In genomic region chr16:85514601-85515318, GRCh38 we compare ENCODE assay signal across 8 cellular contexts.
A peak's percentile ranks its signal among the peaks of the same experiment; 100 is the strongest.
DNase-seq lines count a peak whose midpoint lies in the region; ATAC-seq and TF ChIP-seq lines count a peak whose summit lies in the region.

No MANE protein-coding gene starts in this region.

- no peak for TF ChIP-seq EP300 in ovary (IDR thresholded peaks at IDR 0.05)

- CTCF ChIA-PET in Panc1 (lab: Charles Lee) = no interaction called here

- BruUV-seq in Panc1 (replicated peaks; lab: Mats Ljungman, UMichigan) = no TSS peak

- POLR2A ChIA-PET in Panc1 (lab: Charles Lee) = interaction anchor here (0.6 to 0.7 kb wide), 4 partner anchors 30 to 341 kb away, joined by 3 to 10 read pairs (median 6); no protein-coding TSS in a partner anchor

- peaks cover 34% of the 10 kb centered on the region for H3K4me1 ChIP-seq in Panc1 (ENCODE audit: control insufficient read depth, insufficient read depth, low read length)
- H3K4me1 ChIP-seq in ovary (ENCODE audit: insufficient read depth) = peaks cover 26% of the 10 kb centered on the region

- peak; percentile 78 for ATAC-seq in Panc1
- ATAC-seq in GM18502 (IDR thresholded peaks at IDR 0.05; ENCODE audit: poor library complexity, unreplicated experiment) = no peak

- H3K27me3 ChIP-seq in Panc1 (ENCODE audit: control insufficient read depth, insufficient read depth, low read length) (no peaks in the 10 kb centered on the region), ovary (no peaks in the 10 kb centered on the region)

- 21 to 30% (median 28%) methylated on average over 18 of the region's 18 CpGs for WGBS in ovary, 3 donors

- no peak for TF ChIP-seq POLR2A in ovary (IDR thresholded peaks at IDR 0.05)

- intact Hi-C loops in Panc1 (cut with micrococcal nuclease; ENCODE audit: unreplicated experiment) (no loop called here), ovary (cut with DNase I) (no loop called here)

- no peaks in the 10 kb centered on the region for H3K9me3 ChIP-seq in Panc1 (ENCODE audit: control insufficient read depth, insufficient read depth, low read depth, low read length)
- H3K9me3 ChIP-seq in ovary = no peaks in the 10 kb centered on the region

- H3K4me3 ChIP-seq in Panc1 (ENCODE audit: low read depth in 2 of 2, low read length in 2 of 2) = no peak overlapping the region; a peak in 1 of 4 replicates
- H3K4me3 ChIP-seq in fibroblast of the aortic adventitia (ENCODE audit: low read depth, low read length) = peak overlapping the region; percentile 31
- H3K4me3 ChIP-seq in ovary = no peak overlapping the region

- no peaks in the 10 kb centered on the region for H3K36me3 ChIP-seq in Panc1 (ENCODE audit: control insufficient read depth, insufficient read depth, low read length)
- no peaks in the 10 kb centered on the region for H3K36me3 ChIP-seq in ovary

- H3K27ac ChIP-seq in Panc1 (ENCODE audit: low read length) = peak overlapping the region; percentile 78
- H3K27ac ChIP-seq in ovary = no peak overlapping the region

- DNase-seq in C1 segment of cervical spinal cord (lab: John Stamatoyannopoulos, UW) (peak in 11 of 14 donors; percentile 26 to 87 (median 52)), Panc1 (ENCODE audit: low read depth, low spot score) (peak; percentile 28), fibroblast of the aortic adventitia (ENCODE audit: low read depth) (peak; percentile 95), ovary (peak; percentile 65 to 79 (median 68)), GM13977 (ENCODE audit: low spot score) (no peak), CD1c-positive myeloid dendritic cell (ENCODE audit: extremely low spot score) (no peak)
- DNase-seq in activated naive CD4-positive, alpha-beta T cell treated with anti-CD3 and anti-CD28 coated beads, Interleukin-2, amount 50 U/mL, for 16 hours = no peak

- in situ Hi-C loops in Panc1 (cut with HindIII; ENCODE audit: low pct_unique_long_range_greater_than_20kb, low sequenced_read_pairs) = no loop called here
- in situ Hi-C loops in GM13977 (cut with MboI; ENCODE audit: low pct_unique_long_range_greater_than_20kb, low sequenced_read_pairs, unreplicated experiment) = no loop called here

- no peak for TF ChIP-seq CTCF in Panc1 (IDR thresholded peaks at IDR 0.05)
- no peak for TF ChIP-seq CTCF in fibroblast of the aortic adventitia (IDR thresholded peaks at IDR 0.05; ENCODE audit: insufficient read depth, low read length)
- no peak for TF ChIP-seq CTCF in ovary (IDR thresholded peaks at IDR 0.05)
- TF ChIP-seq CTCF in GM13977 (IDR thresholded peaks at IDR 0.05; ENCODE audit: extremely low read depth, insufficient read depth, missing control alignments) = no peak

Comparison
In these comparisons a context has a peak if more than half of its experiments do, and no peak if none do; other contexts are left out.
1. DNase-seq: peak in C1 segment of cervical spinal cord (11 of 14), Panc1 (single experiment), fibroblast of the aortic adventitia (single experiment) and ovary (5 of 5); none in GM13977 (single experiment), CD1c-positive myeloid dendritic cell (single experiment) and activated naive CD4-positive, alpha-beta T cell treated with anti-CD3 and anti-CD28 coated beads, Interleukin-2, amount 50 U/mL, for 16 hours (single experiment).